8 cellular contexts compared by ENCODE assay signal in the genomic region with DNA sequence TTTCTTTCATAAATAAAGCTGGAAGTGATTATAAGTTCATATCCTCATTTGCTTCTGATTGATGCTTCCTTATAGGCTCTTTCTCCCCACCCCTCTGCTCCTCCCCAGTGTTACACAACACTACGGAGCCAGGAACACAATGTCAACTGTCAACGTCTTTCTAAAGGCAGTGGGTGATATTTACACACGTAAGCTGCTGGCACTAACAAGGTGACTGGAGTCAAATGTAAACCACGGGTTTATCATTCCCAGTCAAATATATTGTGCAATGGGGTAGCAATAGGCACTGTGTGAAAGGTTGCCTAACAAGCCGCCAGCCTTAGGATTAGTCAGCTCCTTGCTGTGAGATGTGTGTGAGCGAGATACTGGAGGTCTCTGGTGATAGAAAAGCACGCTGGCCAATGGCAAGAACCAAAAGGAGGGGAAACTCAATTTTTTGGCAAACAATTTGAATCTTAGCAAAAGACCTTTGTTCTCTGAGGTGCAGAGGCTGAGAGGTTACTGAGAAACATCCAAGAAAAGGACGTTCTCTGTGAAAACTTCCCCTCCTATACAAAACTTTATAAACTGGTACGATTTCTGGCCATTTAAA. TPM values are rescaled to one million over a fixed set of nuclear protein-coding genes. Genes with fewer than 3 reads are reported as not detected.
DNase-seq lines count a peak whose midpoint lies in the region; ATAC-seq, FAIRE-seq and TF ChIP-seq lines count a peak whose summit lies in the region.

No MANE protein-coding gene starts in this region.

- ATAC-seq in pancreas, result peak; percentile 97 to 99 (median 98)

- no peak for TF ChIP-seq CTCF in fibroblast of villous mesenchyme (IDR thresholded peaks at IDR 0.05; ENCODE audit: insufficient read depth, low read depth, low read length)
- no peak for TF ChIP-seq CTCF in pancreas (IDR thresholded peaks at IDR 0.05)

- no peaks in the 10 kb centered on the region for H3K27me3 ChIP-seq in ACC112 (ENCODE audit: insufficient read depth, low read length)
- H3K27me3 ChIP-seq in pancreas, result no peaks in the 10 kb centered on the region

- DNase-seq in HEK293T (ENCODE audit: extremely low spot score) (peak; percentile 50), SK-N-MC (ENCODE audit: low read depth, low spot score) (no peak), fibroblast of villous mesenchyme (ENCODE audit: low read depth) (peak; percentile 99), pancreas (peak in 4 of 6 donors; percentile 76 to 92 (median 88)), NCI-H1694 (lab: John Stamatoyannopoulos, UW) (no peak), GM19239 (ENCODE audit: insufficient read length, low spot score) (no peak)
- no peak for DNase-seq in activated CD4-positive, alpha-beta T cell treated with anti-CD3 and anti-CD28 coated beads, Interleukin-2, amount 50 U/mL, for 4 hours

- H3K9ac ChIP-seq in SK-N-MC (ENCODE audit: insufficient read length), result no peak overlapping the region

- H3K9me3 ChIP-seq in SK-N-MC (ENCODE audit: low read depth, low read length) (peaks cover 2% of the 10 kb centered on the region; the same call in 1 of the 2 replicates), pancreas (no peaks in the 10 kb centered on the region)

- H3K27ac ChIP-seq in ACC112 (ENCODE audit: low read depth, low read length), result peak overlapping the region; percentile 86
- H3K27ac ChIP-seq in SK-N-MC, result 0 out of 2 replicates have a peak overlapping the region, but pooled peaks have one; percentile 22
- peak overlapping the region; percentile 60 to 75 (median 65) for H3K27ac ChIP-seq in pancreas

- FAIRE-seq in pancreas (lab: Jason Lieb, UNC) (peak; percentile 81), GM19239 (lab: Jason Lieb, UNC) (no peak)

- WGBS in pancreas, 2 donors, result 5 to 8% methylated on average over 9 of the region's 9 CpGs

- intact Hi-C loops in pancreas (cut with DNase I), result no loop called here

- CTCF ChIA-PET in HEK293T (lab: Yijun Ruan, JAX), result interaction anchor here (0.5 kb wide), 1 partner anchor 21 kb away, joined by 3 read pairs; no protein-coding TSS in a partner anchor

- H3K4me1 ChIP-seq in ACC112 (ENCODE audit: control insufficient read depth, insufficient read depth, low read length, unreplicated experiment) (peaks cover 22% of the 10 kb centered on the region), pancreas (peaks cover 0 to 19% (median 14%) of the 10 kb centered on the region in 3 donors)

- POLR2A ChIA-PET in HEK293T (lab: Yijun Ruan, JAX), result interaction anchor here (1.3 to 1.9 kb wide), 2 partner anchors 21 to 22 kb away, joined by 3 to 8 read pairs; a partner anchor contains a TSS

- H2AFZ ChIP-seq in ACC112 (ENCODE audit: low read length, unreplicated experiment), result peak overlapping the region; percentile 51

- H3K79me2 ChIP-seq in ACC112 (ENCODE audit: control insufficient read depth, insufficient read depth, low read length, unreplicated experiment), result no peaks in the 10 kb centered on the region

- H3K4me3 ChIP-seq in ACC112 (ENCODE audit: low read depth, low read length), result peak overlapping the region; percentile 57
- peak overlapping the region; percentile 51 for H3K4me3 ChIP-seq in SK-N-MC
- H3K4me3 ChIP-seq in fibroblast of villous mesenchyme (ENCODE audit: low read depth, low read length), result peak overlapping the region; percentile 36
- no peak overlapping the region for H3K4me3 ChIP-seq in pancreas

- H3K36me3 ChIP-seq in ACC112 (ENCODE audit: insufficient read depth, low read length), result no peaks in the 10 kb centered on the region
- H3K36me3 ChIP-seq in SK-N-MC (ENCODE audit: insufficient read depth, low read length), result no peaks in the 10 kb centered on the region
- H3K36me3 ChIP-seq in pancreas, result no peaks in the 10 kb centered on the region

TF ChIP-seq in HEK293T, 16 proteins besides CTCF, POLR2A, EP300 and RAD21:
- TF ChIP-seq HDGF (IDR thresholded peaks at IDR 0.05; ENCODE audit: borderline replicate concordance), result no peak
- no peak for TF ChIP-seq ARNT (IDR thresholded peaks at IDR 0.05)
- no peak for TF ChIP-seq FOXA1 (IDR thresholded peaks at IDR 0.05)
- no peak for TF ChIP-seq SP1 (IDR thresholded peaks at IDR 0.05)
- TF ChIP-seq, protein P1, sequence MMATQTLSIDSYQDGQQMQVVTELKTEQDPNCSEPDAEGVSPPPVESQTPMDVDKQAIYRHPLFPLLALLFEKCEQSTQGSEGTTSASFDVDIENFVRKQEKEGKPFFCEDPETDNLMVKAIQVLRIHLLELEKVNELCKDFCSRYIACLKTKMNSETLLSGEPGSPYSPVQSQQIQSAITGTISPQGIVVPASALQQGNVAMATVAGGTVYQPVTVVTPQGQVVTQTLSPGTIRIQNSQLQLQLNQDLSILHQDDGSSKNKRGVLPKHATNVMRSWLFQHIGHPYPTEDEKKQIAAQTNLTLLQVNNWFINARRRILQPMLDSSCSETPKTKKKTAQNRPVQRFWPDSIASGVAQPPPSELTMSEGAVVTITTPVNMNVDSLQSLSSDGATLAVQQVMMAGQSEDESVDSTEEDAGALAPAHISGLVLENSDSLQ (IDR thresholded peaks at IDR 0.05), result peak; percentile 75

RNA-seq across cellular contexts. Expression of a gene that starts 22.1 kb away (rescaled TPM):
- 192 and 283 TPM in 2 replicates for total RNA-seq in fibroblast of villous mesenchyme
- 10 to 100 TPM; 67.3 to 84.4 (median 70.0) TPM for total RNA-seq in pancreas
- 10 to 100 TPM; 28.7 to 44.5 TPM for polyA plus RNA-seq in pancreas

Comparison
In these comparisons a context has a peak if more than half of its experiments do, and no peak if none do; other contexts are left out.
1. H3K27ac ChIP-seq: peak in every context shown above with its lines; median percentile 86 in ACC112; 65 in pancreas; 22 in SK-N-MC.
2. H3K4me3 ChIP-seq: peak in ACC112 (single experiment), SK-N-MC (single experiment) and fibroblast of villous mesenchyme (single experiment); none in pancreas (0 of 4).
3. DNase-seq: peak in HEK293T (single experiment), fibroblast of villous mesenchyme (single experiment) and pancreas (4 of 6); none in SK-N-MC (single experiment), NCI-H1694 (single experiment), activated CD4-positive, alpha-beta T cell treated with anti-CD3 and anti-CD28 coated beads, Interleukin-2, amount 50 U/mL, for 4 hours (0 of 2) and GM19239 (single experiment).